ENCODE assay signal across 18 cellular contexts in genomic region chr4:153001626-153002025, GRCh38.
DNase-seq lines count a peak whose midpoint lies in the region; ATAC-seq and TF ChIP-seq lines count a peak whose summit lies in the region.
"Had no signal": no experiment of that assay in that cellular context is flagged by ENCODE, and none has a peak within 500 bp of the region (broad histone marks: within the 10 kb centered on the region; RNA-seq: fewer than 3 reads in every experiment).

No MANE protein-coding gene starts in this region.

- H3F3A ChIP-seq in smooth muscle cell (ENCODE audit: low read depth) = no peaks in the 10 kb centered on the region

- no peak for TF ChIP-seq EP300 in stomach (IDR thresholded peaks at IDR 0.05)

- H3K36me3 ChIP-seq in RWPE2 (ENCODE audit: low read depth) (no peaks in the 10 kb centered on the region), prostate gland (no peaks in the 10 kb centered on the region), smooth muscle cell (ENCODE audit: low read depth) (no peaks in the 10 kb centered on the region), stomach (no peaks in the 10 kb centered on the region)
- H3K36me3 ChIP-seq: BLaER1 treated with 17β-estradiol and CSF1 and Interleukin-3, amounts not matched to agents 10 nM and 100 nM had no signal

- TF ChIP-seq POLR2A in prostate gland (IDR thresholded peaks at IDR 0.05) (no peak), stomach (IDR thresholded peaks at IDR 0.05) (no peak)

- H3K79me2 ChIP-seq in smooth muscle cell (ENCODE audit: low read depth) = no peaks in the 10 kb centered on the region

- no peak overlapping the region for H3K4me2 ChIP-seq in smooth muscle cell

- TF ChIP-seq CTCF in RWPE2 (IDR thresholded peaks at IDR 0.05; ENCODE audit: poor library complexity, severe bottlenecking) (no peak), prostate gland (IDR thresholded peaks at IDR 0.05) (no peak), smooth muscle cell (IDR thresholded peaks at IDR 0.05; ENCODE audit: borderline replicate concordance, insufficient read depth, poor library complexity, severe bottlenecking) (no peak), stomach (IDR thresholded peaks at IDR 0.05) (no peak)

- no peaks in the 10 kb centered on the region for H4K20me1 ChIP-seq in smooth muscle cell (ENCODE audit: low read depth)
- H4K20me1 ChIP-seq: BLaER1 treated with 17β-estradiol and CSF1 and Interleukin-3, amounts not matched to agents 10 nM and 100 nM had no signal

- no peak for ATAC-seq in RWPE2 (ENCODE audit: low read depth)
- ATAC-seq: K562, SK-N-SH treated with all-trans-retinoic acid at 6 μM for 48 hours had no signal

- WGBS in prostate gland = 89% methylated on average over 5 of the region's 5 CpGs
- 55% methylated on average over 4 of the region's 5 CpGs for WGBS in smooth muscle cell (ENCODE audit: low lambda C conversion rate)
- 70 to 84% (median 75%) methylated on average over 5 of the region's 5 CpGs for whole genome bisulfite sequencing in stomach, 5 donors

- H3K27ac ChIP-seq in RWPE2 (ENCODE audit: poor library complexity, severe bottlenecking) = no peak overlapping the region
- H3K27ac ChIP-seq in prostate gland = peak overlapping the region; percentile 64 to 89
- H3K27ac ChIP-seq in smooth muscle cell (ENCODE audit: low read depth) = no peak overlapping the region
- no peak overlapping the region for H3K27ac ChIP-seq in stomach
- H3K27ac ChIP-seq: GM23248 had no signal

- H2AFZ ChIP-seq in smooth muscle cell (ENCODE audit: low read depth) = no peak overlapping the region
- H2AFZ ChIP-seq: GM23248 had no signal

- H3K9me3 ChIP-seq in RWPE2 (ENCODE audit: severe bottlenecking) = no peaks in the 10 kb centered on the region
- H3K9me3 ChIP-seq in prostate gland = no peaks in the 10 kb centered on the region
- no peaks in the 10 kb centered on the region for H3K9me3 ChIP-seq in smooth muscle cell (replicated peaks; ENCODE audit: low read depth)
- no peaks in the 10 kb centered on the region for H3K9me3 ChIP-seq in stomach
- H3K9me3 ChIP-seq: BLaER1 treated with 17β-estradiol and CSF1 and Interleukin-3, amounts not matched to agents 10 nM and 100 nM had no signal

- H3K4me3 ChIP-seq in RWPE2 (ENCODE audit: severe bottlenecking) = no peak overlapping the region
- no peak overlapping the region for H3K4me3 ChIP-seq in prostate gland
- H3K4me3 ChIP-seq in smooth muscle cell = no peak overlapping the region
- H3K4me3 ChIP-seq in stomach = no peak overlapping the region
- H3K4me3 ChIP-seq: BLaER1 treated with 17β-estradiol and CSF1 and Interleukin-3, amounts not matched to agents 10 nM and 100 nM; GM23248; K562 had no signal

- intact Hi-C loops in prostate gland (cut with DNase I) (no loop called here), stomach (cut with DNase I; ENCODE audit: low total_unique reads) (no loop called here)

- H3K4me1 ChIP-seq in RWPE2 (ENCODE audit: insufficient read depth, poor library complexity, severe bottlenecking) (peaks cover 11% of the 10 kb centered on the region), prostate gland (replicated peaks) (peaks cover 6% of the 10 kb centered on the region), smooth muscle cell (ENCODE audit: low read depth) (peaks cover 19% of the 10 kb centered on the region), stomach (peaks cover 1 to 3% (median 2%) of the 10 kb centered on the region in 4 donors)

- DNase-seq in EL (peak; percentile 33), RWPE2 (ENCODE audit: low spot score) (peak; percentile 18), foreskin melanocyte (peak; percentile 48), prostate gland (ENCODE audit: low spot score) (no peak), T1000 (lab: John Stamatoyannopoulos, UW) (no peak), smooth muscle cell (lab: John Stamatoyannopoulos, UW; ENCODE audit: unreplicated experiment) (no peak), stomach (no peak), HPDE6-E6E7 (ENCODE audit: extremely low spot score) (no peak)
- DNase-seq: DMS 273 treated with DMSO at 0.1 percent for 48 hours, GM23248, NCI-H1048, NCI-H1694 treated with DMSO at 0.1 percent for 48 hours, NCI-H345, NCI-H526 treated with DMSO at 0.1 percent for 48 hours, OCI-M1 had no signal

- no peak overlapping the region for H3K9ac ChIP-seq in smooth muscle cell (ENCODE audit: low read depth)
- H3K9ac ChIP-seq: BLaER1 treated with 17β-estradiol and CSF1 and Interleukin-3, amounts not matched to agents 10 nM and 100 nM; GM23248 had no signal

- no peaks in the 10 kb centered on the region for H3K27me3 ChIP-seq in RWPE2 (ENCODE audit: insufficient read depth, poor library complexity, severe bottlenecking)
- H3K27me3 ChIP-seq in prostate gland (replicated peaks; ENCODE audit: insufficient read depth) = no peaks in the 10 kb centered on the region
- H3K27me3 ChIP-seq in smooth muscle cell (ENCODE audit: low read depth) = no peaks in the 10 kb centered on the region
- no peaks in the 10 kb centered on the region for H3K27me3 ChIP-seq in stomach
- H3K27me3 ChIP-seq: BLaER1 treated with 17β-estradiol and CSF1 and Interleukin-3, amounts not matched to agents 10 nM and 100 nM had no signal

Comparison
In these comparisons a context has a peak if more than half of its experiments do, and no peak if none do; other contexts are left out.
1. DNase-seq: peak in EL (single experiment), RWPE2 (single experiment) and foreskin melanocyte (single experiment); none in prostate gland (single experiment), T1000 (single experiment), smooth muscle cell (single experiment), stomach (single experiment) and HPDE6-E6E7 (single experiment).
2. H3K27ac ChIP-seq: peak in prostate gland (2 of 2); none in RWPE2 (single experiment), smooth muscle cell (single experiment) and stomach (0 of 5).